ENCODE assay signal across 14 cellular contexts in genomic region chr7:69674701-69675182, GRCh38.
DNase-seq lines count a peak whose midpoint lies in the region; ATAC-seq and TF ChIP-seq lines count a peak whose summit lies in the region.
"Had no signal": no experiment of that assay in that cellular context is flagged by ENCODE, and none has a peak within 500 bp of the region (broad histone marks: within the 10 kb centered on the region; RNA-seq: fewer than 3 reads in every experiment).

No MANE protein-coding gene starts in this region.

- H3K4me3 Mint-ChIP-seq in type B pancreatic cell: peak overlapping the region; percentile 72
- H3K4me3 Mint-ChIP-seq: activated B cell treated with CpG ODN at 0.5 μM for 24 hours had no signal

- no peaks in the 10 kb centered on the region for H3K27me3 Mint-ChIP-seq in type B pancreatic cell
- H3K27me3 Mint-ChIP-seq: activated B cell treated with CpG ODN at 0.5 μM for 24 hours had no signal

- no peak overlapping the region for H3K4me3 ChIP-seq in MG63
- H3K4me3 ChIP-seq: A549, esophagus muscularis mucosa, spleen had no signal

- H3K36me3 Mint-ChIP-seq in type B pancreatic cell: no peaks in the 10 kb centered on the region

- peak; percentile 84 for ATAC-seq in HG02642 (IDR thresholded peaks at IDR 0.05; ENCODE audit: poor library complexity, unreplicated experiment)
- peak; percentile 51 for ATAC-seq in HG03558 (IDR thresholded peaks at IDR 0.05; ENCODE audit: extremely low read depth, unreplicated experiment)
- ATAC-seq in left colon: no peak
- ATAC-seq: A549 had no signal

- H3K27me3 ChIP-seq in MG63: no peaks in the 10 kb centered on the region
- H3K27me3 ChIP-seq: esophagus muscularis mucosa, spleen had no signal

- peaks cover 46% of the 10 kb centered on the region for H3K4me1 Mint-ChIP-seq in type B pancreatic cell (ENCODE audit: unreplicated experiment)

- peak; percentile 15 for DNase-seq in NCI-H2029 (lab: John Stamatoyannopoulos, UW)
- DNase-seq in NCI-H2029 treated with DMSO at 0.1 percent for 48 hours (lab: John Stamatoyannopoulos, UW): no peak
- no peak for DNase-seq in type B pancreatic cell (ENCODE audit: extremely low spot score, unreplicated experiment)
- DNase-seq in MG63: no peak
- no peak for DNase-seq in head of caudate nucleus
- DNase-seq in left colon: no peak
- DNase-seq: activated B cell treated with CpG ODN at 0.5 μM for 24 hours, midbrain, spleen, substantia nigra had no signal

- intact Hi-C loops in head of caudate nucleus (cut with DNase I): no loop called here
- intact Hi-C loops in left colon (cut with DNase I, micrococcal nuclease): no loop called here

- H3K36me3 ChIP-seq in MG63: no peaks in the 10 kb centered on the region
- H3K36me3 ChIP-seq: esophagus muscularis mucosa, spleen had no signal

- no peaks in the 10 kb centered on the region for H3K9me3 Mint-ChIP-seq in type B pancreatic cell
- H3K9me3 Mint-ChIP-seq: activated B cell treated with CpG ODN at 0.5 μM for 24 hours had no signal

- H3K9me3 ChIP-seq in MG63: no peaks in the 10 kb centered on the region
- H3K9me3 ChIP-seq: A549, esophagus muscularis mucosa, spleen had no signal

- H3K27ac Mint-ChIP-seq in type B pancreatic cell: peak overlapping the region; percentile 74
- H3K27ac Mint-ChIP-seq: activated B cell treated with CpG ODN at 0.5 μM for 24 hours had no signal

- TF ChIP-seq CTCF in type B pancreatic cell (conservative IDR thresholded peaks at IDR 0.05): no peak
